Comparison of ENCODE assay signal across 8 cellular contexts in the genomic region with DNA sequence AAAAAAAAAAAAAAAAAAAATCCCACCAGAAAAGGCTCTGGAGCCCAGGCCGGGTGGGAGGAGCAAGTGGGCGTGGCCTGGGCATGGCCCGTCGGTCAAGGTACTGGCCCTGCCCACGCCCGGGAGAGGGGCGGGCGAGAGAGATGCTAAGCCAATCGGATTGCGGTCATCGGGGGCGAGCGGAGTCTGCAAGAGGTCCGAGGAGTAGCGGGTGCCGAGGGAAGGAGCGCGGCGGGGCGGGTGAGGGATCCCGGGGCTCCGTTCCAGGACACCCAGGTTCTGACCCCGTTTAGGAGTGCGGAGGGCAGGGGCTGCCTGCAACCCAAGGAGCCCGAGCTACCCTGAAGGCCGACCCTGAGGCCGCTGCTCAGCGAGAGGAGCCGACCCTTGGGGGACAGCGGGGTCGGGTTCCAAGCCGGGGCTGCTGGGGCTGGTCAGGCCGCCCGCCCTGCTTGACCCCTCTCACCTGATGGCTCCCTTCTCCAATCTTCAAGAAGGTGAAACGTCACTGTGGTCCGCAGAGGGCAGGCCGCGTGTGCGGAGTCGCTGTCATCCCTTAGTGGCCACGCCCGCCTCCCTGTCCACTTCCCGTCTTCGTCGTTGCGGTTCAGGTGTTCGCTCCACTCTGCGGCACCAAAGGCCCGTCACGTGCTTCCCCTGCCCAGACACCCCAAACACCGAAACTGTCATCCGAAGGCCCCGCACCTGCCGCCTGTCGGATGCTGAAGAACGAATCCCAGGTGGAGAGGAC. TPM values are rescaled to one million over a fixed set of nuclear protein-coding genes. Genes with fewer than 3 reads are reported as not detected.
DNase-seq lines count a peak whose midpoint lies in the region; ATAC-seq and TF ChIP-seq lines count a peak whose summit lies in the region.

No MANE protein-coding gene starts in this region.

- H3K4me1 Mint-ChIP-seq in endothelial cell (ENCODE audit: unreplicated experiment) (no peaks in the 10 kb centered on the region), mesothelial cell of epicardium (peaks cover 5% of the 10 kb centered on the region)

- H3K27me3 Mint-ChIP-seq in endothelial cell (ENCODE audit: unreplicated experiment) (no peaks in the 10 kb centered on the region), mesothelial cell of epicardium (ENCODE audit: low read depth) (peaks cover 12% of the 10 kb centered on the region)

- H3K27ac Mint-ChIP-seq in endothelial cell (ENCODE audit: unreplicated experiment) (no peak overlapping the region), mesothelial cell of epicardium (no peak overlapping the region)

- no peak for ATAC-seq in GM19324 (IDR thresholded peaks at IDR 0.05; ENCODE audit: low FRiP score, unreplicated experiment)

- TF ChIP-seq CTCF in endothelial cell (IDR thresholded peaks at IDR 0.05; ENCODE audit: unreplicated experiment) (no peak), mesothelial cell of epicardium (IDR thresholded peaks at IDR 0.05; ENCODE audit: unreplicated experiment) (no peak)

- DNase-seq in NCI-H1436 (lab: John Stamatoyannopoulos, UW) (peak; percentile 20), NCI-H1436 treated with DMSO at 0.1 percent for 48 hours (lab: John Stamatoyannopoulos, UW) (no peak), NCI-H226 (peak; percentile 77), endothelial cell (ENCODE audit: low spot score) (peak; percentile 89), mesothelial cell of epicardium (ENCODE audit: low spot score in 2 of 2, unreplicated experiment in 2 of 2) (peak; percentile 76 to 77)
- DNase-seq in activated CD8-positive, alpha-beta memory T cell treated with anti-CD3 and anti-CD28 coated beads for 4 hours (ENCODE audit: low read depth in 2 of 2): peak; percentile 44 to 49
- peak; percentile 61 for DNase-seq in stimulated activated CD8-positive, alpha-beta memory T cell treated with anti-CD3 and anti-CD28 coated beads, Interleukin-12 subunit alpha, Interleukin-12 subunit beta, amount 100 ng/mL, for 4 hours (ENCODE audit: low read depth)

- H3K4me3 Mint-ChIP-seq in endothelial cell (ENCODE audit: unreplicated experiment): peak overlapping the region; percentile 82
- H3K4me3 Mint-ChIP-seq in mesothelial cell of epicardium: peak overlapping the region; percentile 71

- H3K9me3 Mint-ChIP-seq in endothelial cell (ENCODE audit: unreplicated experiment) (no peaks in the 10 kb centered on the region), mesothelial cell of epicardium (no peaks in the 10 kb centered on the region)

- H3K36me3 Mint-ChIP-seq in endothelial cell (ENCODE audit: low read depth, unreplicated experiment) (no peaks in the 10 kb centered on the region), mesothelial cell of epicardium (no peaks in the 10 kb centered on the region)

RNA-seq across cellular contexts. Expression of a gene that starts 11.1 kb away (rescaled TPM):
- 24.0 TPM for total RNA-seq in endothelial cell (ENCODE audit: unreplicated experiment)
- total RNA-seq in mesothelial cell of epicardium: 30.1 to 32.9 TPM (median 30.6 TPM) in 3 replicates

RNA-seq across cellular contexts. Expression of a gene that starts 38.6 kb away (rescaled TPM):
- total RNA-seq in endothelial cell (ENCODE audit: unreplicated experiment) (2.9 TPM), mesothelial cell of epicardium (37.4 to 38.9 TPM (median 38.9 TPM) in 3 replicates)
